Comparison of ENCODE assay signal across 1 cellular context in genomic region chr16:24988593-24989338, GRCh38.
TF ChIP-seq lines count a peak whose summit lies in the region.

No MANE protein-coding gene starts in this region.

TF ChIP-seq in GM12878, 131 proteins besides CTCF, POLR2A, EP300 and RAD21 (continued from another document):
- TF ChIP-seq SIX5 (IDR thresholded peaks at IDR 0.05; ENCODE audit: low read depth, low read length, severe bottlenecking) = no peak
- TF ChIP-seq, protein P1, sequence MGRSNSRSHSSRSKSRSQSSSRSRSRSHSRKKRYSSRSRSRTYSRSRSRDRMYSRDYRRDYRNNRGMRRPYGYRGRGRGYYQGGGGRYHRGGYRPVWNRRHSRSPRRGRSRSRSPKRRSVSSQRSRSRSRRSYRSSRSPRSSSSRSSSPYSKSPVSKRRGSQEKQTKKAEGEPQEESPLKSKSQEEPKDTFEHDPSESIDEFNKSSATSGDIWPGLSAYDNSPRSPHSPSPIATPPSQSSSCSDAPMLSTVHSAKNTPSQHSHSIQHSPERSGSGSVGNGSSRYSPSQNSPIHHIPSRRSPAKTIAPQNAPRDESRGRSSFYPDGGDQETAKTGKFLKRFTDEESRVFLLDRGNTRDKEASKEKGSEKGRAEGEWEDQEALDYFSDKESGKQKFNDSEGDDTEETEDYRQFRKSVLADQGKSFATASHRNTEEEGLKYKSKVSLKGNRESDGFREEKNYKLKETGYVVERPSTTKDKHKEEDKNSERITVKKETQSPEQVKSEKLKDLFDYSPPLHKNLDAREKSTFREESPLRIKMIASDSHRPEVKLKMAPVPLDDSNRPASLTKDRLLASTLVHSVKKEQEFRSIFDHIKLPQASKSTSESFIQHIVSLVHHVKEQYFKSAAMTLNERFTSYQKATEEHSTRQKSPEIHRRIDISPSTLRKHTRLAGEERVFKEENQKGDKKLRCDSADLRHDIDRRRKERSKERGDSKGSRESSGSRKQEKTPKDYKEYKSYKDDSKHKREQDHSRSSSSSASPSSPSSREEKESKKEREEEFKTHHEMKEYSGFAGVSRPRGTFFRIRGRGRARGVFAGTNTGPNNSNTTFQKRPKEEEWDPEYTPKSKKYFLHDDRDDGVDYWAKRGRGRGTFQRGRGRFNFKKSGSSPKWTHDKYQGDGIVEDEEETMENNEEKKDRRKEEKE (IDR thresholded peaks at IDR 0.05) = no peak
- TF ChIP-seq POLR2AphosphoS5 (IDR thresholded peaks at IDR 0.05; ENCODE audit: low read length) = no peak
